Comparison of ENCODE assay signal across 10 cellular contexts in genomic region chr9:113886471-113886870, GRCh38. TPM values are rescaled to one million over a fixed set of nuclear protein-coding genes. Genes with fewer than 3 reads are reported as not detected.
DNase-seq lines count a peak whose midpoint lies in the region; ATAC-seq, FAIRE-seq and TF ChIP-seq lines count a peak whose summit lies in the region.
"Had no signal": no experiment of that assay in that cellular context is flagged by ENCODE, and none has a peak within 500 bp of the region (broad histone marks: within the 10 kb centered on the region; RNA-seq: fewer than 3 reads in every experiment).

No MANE protein-coding gene starts in this region.

- peak overlapping the region; percentile 64 for H3K4me3 Mint-ChIP-seq in activated T-cell treated with anti-CD3 and anti-CD28 coated beads, Interleukin-2, amount 50 U/mL, for 4 hours
- peak overlapping the region; percentile 57 for H3K4me3 Mint-ChIP-seq in activated naive CD8-positive, alpha-beta T cell treated with anti-CD3 and anti-CD28 coated beads, Interleukin-2, amount 50 U/mL, for 24 hours

- TF ChIP-seq CTCF in kidney (IDR thresholded peaks at IDR 0.05; ENCODE audit: borderline replicate concordance, extremely low read depth, insufficient read depth) (no peak), tibial artery (IDR thresholded peaks at IDR 0.05) (no peak)

- H3K27ac ChIP-seq in kidney (ENCODE audit: low read depth in 2 of 2, low read length in 2 of 2) (peak overlapping the region; percentile 72 to 88), tibial artery (peak overlapping the region in 1 of 2 donors; percentile 50), caudate nucleus (ENCODE audit: low read depth, low read length) (no peak overlapping the region)
- H3K27ac ChIP-seq: epithelial cell of prostate, SK-N-MC had no signal

- H3K9me3 ChIP-seq in kidney (ENCODE audit: control insufficient read depth in 1 of 2, low read length in 2 of 2) = no peaks in the 10 kb centered on the region
- H3K9me3 ChIP-seq in tibial artery = peaks cover 0 to 5% (median 0%) of the 10 kb centered on the region in 3 donors

- H3K27me3 Mint-ChIP-seq in activated T-cell treated with anti-CD3 and anti-CD28 coated beads, Interleukin-2, amount 50 U/mL, for 4 hours (ENCODE audit: low read depth) = no peaks in the 10 kb centered on the region
- H3K27me3 Mint-ChIP-seq in activated naive CD8-positive, alpha-beta T cell treated with anti-CD3 and anti-CD28 coated beads, Interleukin-2, amount 50 U/mL, for 24 hours = peaks cover 1% of the 10 kb centered on the region

- peak overlapping the region in 1 of 2 donors; percentile 65 for H3K9ac ChIP-seq in kidney (ENCODE audit: low read length in 2 of 2)

- peak; percentile 29 for FAIRE-seq in kidney (lab: Jason Lieb, UNC)

- ATAC-seq in activated T-cell treated with anti-CD3 and anti-CD28 coated beads, Interleukin-2, amount 50 U/mL, for 4 hours = peak in 1 of 2 donors; percentile 32
- no peak for ATAC-seq in activated naive CD8-positive, alpha-beta T cell treated with anti-CD3 and anti-CD28 coated beads, Interleukin-2, amount 50 U/mL, for 24 hours

- H3K36me3 Mint-ChIP-seq in activated T-cell treated with anti-CD3 and anti-CD28 coated beads, Interleukin-2, amount 50 U/mL, for 4 hours (ENCODE audit: insufficient read depth) = peaks cover 2% of the 10 kb centered on the region
- no peaks in the 10 kb centered on the region for H3K36me3 Mint-ChIP-seq in activated naive CD8-positive, alpha-beta T cell treated with anti-CD3 and anti-CD28 coated beads, Interleukin-2, amount 50 U/mL, for 24 hours (ENCODE audit: low read depth)

- H3K4me1 ChIP-seq in kidney (ENCODE audit: control insufficient read depth in 1 of 2, insufficient read depth in 1 of 2, low read depth in 1 of 2, low read length in 2 of 2) (peaks cover 34 to 36% of the 10 kb centered on the region in 2 donors), tibial artery (peaks cover 0 to 47% (median 34%) of the 10 kb centered on the region in 4 donors)

- H3K36me3 ChIP-seq in kidney (ENCODE audit: control insufficient read depth in 1 of 2, insufficient read depth in 2 of 2, low read length in 2 of 2) (no peaks in the 10 kb centered on the region), tibial artery (peaks cover 0 to 3% (median 0%) of the 10 kb centered on the region in 3 donors)

- peaks cover 4% of the 10 kb centered on the region for H3K9me3 Mint-ChIP-seq in activated T-cell treated with anti-CD3 and anti-CD28 coated beads, Interleukin-2, amount 50 U/mL, for 4 hours
- peaks cover 5% of the 10 kb centered on the region for H3K9me3 Mint-ChIP-seq in activated naive CD8-positive, alpha-beta T cell treated with anti-CD3 and anti-CD28 coated beads, Interleukin-2, amount 50 U/mL, for 24 hours

- no peaks in the 10 kb centered on the region for H3K27me3 ChIP-seq in tibial artery

- no peak overlapping the region for H3K27ac Mint-ChIP-seq in activated naive CD8-positive, alpha-beta T cell treated with anti-CD3 and anti-CD28 coated beads, Interleukin-2, amount 50 U/mL, for 24 hours

- peaks cover 17% of the 10 kb centered on the region for H3K4me1 Mint-ChIP-seq in activated T-cell treated with anti-CD3 and anti-CD28 coated beads, Interleukin-2, amount 50 U/mL, for 4 hours (ENCODE audit: low read depth)
- H3K4me1 Mint-ChIP-seq in activated naive CD8-positive, alpha-beta T cell treated with anti-CD3 and anti-CD28 coated beads, Interleukin-2, amount 50 U/mL, for 24 hours = peaks cover 14% of the 10 kb centered on the region

- H3K4me3 ChIP-seq in kidney (ENCODE audit: low read length in 2 of 2) = peak overlapping the region; percentile 42 to 56
- peak overlapping the region; percentile 43 to 47 for H3K4me3 ChIP-seq in tibial artery
- H3K4me3 ChIP-seq: SK-N-MC had no signal

- intact Hi-C loops in kidney (cut with DNase I) (no loop called here), tibial artery (cut with DNase I; ENCODE audit: low total_unique reads) (loop anchor here (10.0 kb wide), 1 partner anchor 48 kb away; no protein-coding TSS in a partner anchor)

- no peak for DNase-seq in activated T-cell treated with anti-CD3 and anti-CD28 coated beads, Interleukin-2, amount 50 U/mL, for 4 hours
- no peak for DNase-seq in activated T-cell treated with anti-CD3 and anti-CD28 coated beads, Interleukin-2, amount 50 U/mL, for 48 hours
- DNase-seq in activated naive CD8-positive, alpha-beta T cell treated with anti-CD3 and anti-CD28 coated beads, Interleukin-2, amount 50 U/mL, for 24 hours = no peak
- no peak for DNase-seq in kidney
- no peak for DNase-seq in tibial artery
- DNase-seq in C1 segment of cervical spinal cord (lab: John Stamatoyannopoulos, UW) = no peak
- no peak for DNase-seq in caudate nucleus (lab: John Stamatoyannopoulos, UW)
- DNase-seq in NCI-H2107 treated with DMSO at 0.1 percent for 48 hours (lab: John Stamatoyannopoulos, UW; ENCODE audit: unreplicated experiment) = no peak

RNA-seq across cellular contexts. Expression of gene ZNF618, which starts 10.4 kb away (rescaled TPM):
- total RNA-seq in activated T-cell treated with anti-CD3 and anti-CD28 coated beads, Interleukin-2, amount 50 U/mL, for 4 hours = under 1 TPM; 0.19 to 0.48 (median 0.21) TPM
- 31.9 TPM for total RNA-seq in kidney
- polyA plus RNA-seq in kidney (ENCODE audit: insufficient read depth, low read depth, low replicate concordance) = 5.6 TPM

Comparison
In these comparisons a context has a peak if more than half of its experiments do, and no peak if none do; other contexts are left out.
1. RNA of gene ZNF618, which starts 10.4 kb away (total RNA-seq): 31.9 TPM in kidney (single experiment); 0.19 to 0.48 TPM in activated T-cell treated with anti-CD3 and anti-CD28 coated beads, Interleukin-2, amount 50 U/mL, for 4 hours; every median in the first group is over 10 times any median in the second.